Comparison of ENCODE assay signal across 8 cellular contexts in genomic region chr9:98056403-98057094, GRCh38. TPM values are rescaled to one million over a fixed set of nuclear protein-coding genes. Genes with fewer than 3 reads are reported as not detected.
DNase-seq lines count a peak whose midpoint lies in the region; TF ChIP-seq lines count a peak whose summit lies in the region.

Gene NANS, plus strand, starts transcription at chr9:98056732. Its CDS starts 77 bp downstream, at chr9:98056809.

- DNase-seq in COLO668 (lab: John Stamatoyannopoulos, UW; ENCODE audit: unreplicated experiment) (peak; percentile 94), GM20000 (ENCODE audit: low spot score) (peak; percentile 97), HS-5 (ENCODE audit: low read depth) (peak; percentile 80), NOMO-1 (lab: John Stamatoyannopoulos, UW; ENCODE audit: unreplicated experiment in 2 of 2) (peak; percentile 84 to 90), lung microvascular endothelial cell (ENCODE audit: low read depth in 2 of 2) (peak; percentile 95 to 98)
- DNase-seq in effector CD8-positive, alpha-beta T cell (lab: John Stamatoyannopoulos, UW): peak; percentile 83
- DNase-seq in stimulated activated CD4-positive, alpha-beta T cell treated with anti-CD3 and anti-CD28 coated beads, TNF-alpha, amount 100 ng/mL, for 4 hours (ENCODE audit: low read depth in 3 of 3): peak; percentile 82 to 86 (median 83)

- CTCF ChIA-PET in activated CD8-positive, alpha-beta memory T cell treated with anti-CD3 and anti-CD28 coated beads for 36 hours (lab: Charles Lee): interaction anchor here (0.8 to 1.8 kb wide), 6 partner anchors 17 to 200 kb away, joined by 3 to 6 read pairs (median 4); no protein-coding TSS in a partner anchor

- POLR2A ChIA-PET in activated CD8-positive, alpha-beta memory T cell treated with anti-CD3 and anti-CD28 coated beads for 36 hours (lab: Charles Lee): interaction anchor here (0.6 to 2.9 kb wide), 11 partner anchors 9 to 200 kb away, joined by 3 to 23 read pairs (median 10); partner anchors contain the start of genes ANP32B, CORO2A, TBC1D2 and TRIM14

- no peak for TF ChIP-seq CTCF in GM20000 (IDR thresholded peaks at IDR 0.05; ENCODE audit: extremely low read depth, missing control alignments)

RNA-seq across cellular contexts. Expression of gene NANS, which starts in this region (rescaled TPM):
- 10 to 100 TPM; 38.3 to 40.2 TPM for total RNA-seq in activated CD8-positive, alpha-beta memory T cell treated with anti-CD3 and anti-CD28 coated beads for 36 hours
- total RNA-seq in lung microvascular endothelial cell: 63.6 and 73.8 TPM in 2 replicates

Comparison
In these comparisons a context has a peak if more than half of its experiments do, and no peak if none do; other contexts are left out.
1. Peak in every context shown above with its lines: DNase-seq.